22 cellular contexts compared by ENCODE assay signal in the genomic region with DNA sequence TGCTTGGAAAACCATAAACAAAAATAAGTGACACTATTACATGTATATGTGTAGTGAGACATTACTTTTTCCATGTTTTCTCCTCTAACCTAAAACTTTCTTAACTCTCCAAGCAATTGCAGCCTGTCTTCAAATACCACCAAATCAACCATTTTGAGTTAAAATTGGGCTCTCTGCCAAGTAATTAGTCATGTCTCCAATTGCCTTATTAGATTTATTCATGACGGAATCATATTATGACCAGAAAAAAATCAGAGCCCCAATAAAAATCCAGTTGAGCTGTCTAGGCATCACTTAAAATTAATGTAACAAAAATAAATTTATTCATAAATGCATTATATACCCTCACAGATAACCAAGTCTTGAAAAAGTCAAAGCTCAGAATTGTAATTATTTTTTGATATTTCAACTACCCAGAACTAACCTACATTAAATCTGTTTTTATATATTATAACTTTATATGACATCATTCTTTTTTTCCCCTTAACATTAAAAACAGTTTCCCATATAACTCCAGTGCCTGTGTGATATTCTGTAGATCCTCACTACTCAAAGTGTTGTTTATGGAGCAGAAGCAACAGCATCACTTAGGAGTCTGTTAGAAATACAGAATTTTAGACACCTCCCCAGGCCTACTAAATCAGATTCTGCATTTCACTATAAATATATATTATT.
DNase-seq lines count a peak whose midpoint lies in the region; ATAC-seq and TF ChIP-seq lines count a peak whose summit lies in the region.
"Had no signal": no experiment of that assay in that cellular context is flagged by ENCODE, and none has a peak within 500 bp of the region (broad histone marks: within the 10 kb centered on the region; RNA-seq: fewer than 3 reads in every experiment).

No MANE protein-coding gene starts in this region.

- no peaks in the 10 kb centered on the region for H3K36me3 ChIP-seq in spleen
- no peaks in the 10 kb centered on the region for H3K36me3 ChIP-seq in aorta (ENCODE audit: control insufficient read depth in 1 of 2, insufficient read depth in 2 of 2, low read length in 1 of 2)
- H3K36me3 ChIP-seq: SJSA1 had no signal

- intact Hi-C loops in spleen (cut with DNase I; ENCODE audit: low total_unique reads) (no loop called here), aorta (cut with DNase I) (loop anchor here in 1 of 2 donors (10.0 kb wide), 1 partner anchor 153 kb away; a partner anchor contains a TSS)

- H3K27ac ChIP-seq in spleen = no peak overlapping the region
- H3K27ac ChIP-seq in aorta (ENCODE audit: low read depth in 1 of 2, low read length in 2 of 2) = no peak overlapping the region
- H3K27ac ChIP-seq: KMS-11, SJSA1 had no signal

- H3K9me3 ChIP-seq in spleen (no peaks in the 10 kb centered on the region), aorta (ENCODE audit: control insufficient read depth, low read length) (no peaks in the 10 kb centered on the region)
- H3K9me3 ChIP-seq: SJSA1 had no signal

- DNase-seq in NCI-H1105 treated with DMSO at 0.1 percent for 48 hours (lab: John Stamatoyannopoulos, UW) (peak; percentile 8), NCI-H1105 (lab: John Stamatoyannopoulos, UW) (no peak), NCI-H69 (lab: John Stamatoyannopoulos, UW) (peak; percentile 56), epithelial cell of esophagus (ENCODE audit: low read depth) (peak; percentile 32), renal cortical epithelial cell (ENCODE audit: low read depth) (peak; percentile 36), spleen (no peak), aorta (no peak)
- DNase-seq: 8988T; AML-193; C1 segment of cervical spinal cord; CD8-positive, alpha-beta memory T cell; DMS79; H9; IMR-90; NCI-H1417; NCI-H187; NCI-H524; SW 1271 had no signal

- H3K27me3 ChIP-seq in spleen (replicated peaks in 1 of 7) (no peaks in the 10 kb centered on the region), aorta (ENCODE audit: control insufficient read depth in 1 of 2, insufficient read depth in 2 of 2, low read length in 1 of 2) (no peaks in the 10 kb centered on the region)

- WGBS in spleen, 5 donors = 80 to 90% (median 89%) methylated on average over 1 of the region's 1 CpG
- WGBS in aorta, 2 donors = 68 to 74% methylated on average over 1 of the region's 1 CpG

- no peak for ATAC-seq in HG02981 (IDR thresholded peaks at IDR 0.05; ENCODE audit: unreplicated experiment)
- ATAC-seq in aorta (ENCODE audit: low FRiP score) = no peak
- ATAC-seq: Right ventricle myocardium inferior had no signal

- no peak for TF ChIP-seq POLR2A in spleen (IDR thresholded peaks at IDR 0.05)

- H3K4me1 ChIP-seq in spleen = no peaks in the 10 kb centered on the region
- peaks cover 0 to 2% of the 10 kb centered on the region in 2 donors for H3K4me1 ChIP-seq in aorta (ENCODE audit: control insufficient read depth in 1 of 2, insufficient read depth in 2 of 2, low read length in 2 of 2)
- H3K4me1 ChIP-seq: SJSA1 had no signal

- H3K4me3 ChIP-seq in epithelial cell of esophagus (ENCODE audit: low read length) = no peak overlapping the region
- H3K4me3 ChIP-seq in spleen = no peak overlapping the region
- H3K4me3 ChIP-seq in aorta (ENCODE audit: low read length in 2 of 2) = no peak overlapping the region
- H3K4me3 ChIP-seq: SJSA1 had no signal

- TF ChIP-seq CTCF in epithelial cell of esophagus (IDR thresholded peaks at IDR 0.05; ENCODE audit: insufficient read depth, low read depth, low read length, missing control alignments) (no peak), spleen (IDR thresholded peaks at IDR 0.05 in 8 of 11, conservative IDR thresholded peaks at IDR 0.05 in 3 of 11) (no peak)

Comparison
In these comparisons a context has a peak if more than half of its experiments do, and no peak if none do; other contexts are left out.
1. DNase-seq: peak in NCI-H1105 treated with DMSO at 0.1 percent for 48 hours (single experiment), NCI-H69 (single experiment), epithelial cell of esophagus (single experiment) and renal cortical epithelial cell (single experiment); none in NCI-H1105 (single experiment), spleen (single experiment) and aorta (0 of 2).